In genomic region chr10:67977246-67977645, GRCh38 we compare ENCODE assay signal across 18 cellular contexts.
DNase-seq lines count a peak whose midpoint lies in the region; ATAC-seq, FAIRE-seq and TF ChIP-seq lines count a peak whose summit lies in the region.
"Had no signal": no experiment of that assay in that cellular context is flagged by ENCODE, and none has a peak within 500 bp of the region (broad histone marks: within the 10 kb centered on the region; RNA-seq: fewer than 3 reads in every experiment).

No MANE protein-coding gene starts in this region.

- H2AFZ ChIP-seq in HepG2 (ENCODE audit: low read length) (no peak overlapping the region), MM.1S (ENCODE audit: low read length) (no peak overlapping the region)

- no peak for FAIRE-seq in HepG2 (lab: Jason Lieb, UNC)

- no peaks in the 10 kb centered on the region for H3K9me3 ChIP-seq in left ventricle myocardium inferior (replicated peaks)
- no peaks in the 10 kb centered on the region for H3K9me3 ChIP-seq in Panc1 (ENCODE audit: control insufficient read depth, insufficient read depth, low read depth, low read length)
- H3K9me3 ChIP-seq in HepG2 (ENCODE audit: low read length), result no peaks in the 10 kb centered on the region
- no peaks in the 10 kb centered on the region for H3K9me3 ChIP-seq in MM.1S (replicated peaks; ENCODE audit: insufficient read depth, low read length)
- no peaks in the 10 kb centered on the region for H3K9me3 ChIP-seq in vagina

- TF ChIP-seq EP300 in HepG2 (IDR thresholded peaks at IDR 0.05; ENCODE audit: low read depth in 2 of 2, low read length in 2 of 2) (no peak), HepG2 (CRISPR knock-in tag; IDR thresholded peaks at IDR 0.05; ENCODE audit: borderline replicate concordance) (no peak)

- no peak for DNase-seq in left ventricle myocardium inferior
- DNase-seq in left ventricle myocardium superior, result no peak
- DNase-seq in Panc1 (ENCODE audit: low read depth, low spot score), result no peak
- DNase-seq in HepG2 (ENCODE audit: low spot score), result no peak
- no peak for DNase-seq in MM.1S
- DNase-seq in vagina (ENCODE audit: extremely low spot score in 2 of 2), result no peak
- DNase-seq: CD4-positive, alpha-beta memory T cell; DMS153; GF-D8; GOT3; Kasumi-1; NCI-H1105; NCI-H1694; NCI-H2227 treated with DMSO at 0.1 percent for 48 hours; NCI-H510A treated with DMSO at 0.1 percent for 48 hours; NCI-H774 had no signal

- in situ Hi-C loops in Panc1 (cut with HindIII; ENCODE audit: low pct_unique_long_range_greater_than_20kb, low sequenced_read_pairs), result no loop called here
- in situ Hi-C loops in HepG2 (cut with HindIII; ENCODE audit: extremely low pct_ligation_motif_present, low pct_unique_long_range_greater_than_20kb), result no loop called here

- intact Hi-C loops in left ventricle myocardium inferior (cut with micrococcal nuclease) (no loop called here), left ventricle myocardium superior (cut with micrococcal nuclease) (no loop called here), Panc1 (cut with micrococcal nuclease; ENCODE audit: unreplicated experiment) (no loop called here), HepG2 (cut with micrococcal nuclease; ENCODE audit: unreplicated experiment) (loop anchor here (5.0 kb wide), 1 partner anchor 180 kb away; no protein-coding TSS in a partner anchor), vagina (cut with DNase I) (no loop called here)

- H3K9me2 ChIP-seq in MM.1S (replicated peaks; ENCODE audit: insufficient read depth, low read length), result no peaks in the 10 kb centered on the region

- H3K27ac ChIP-seq in left ventricle myocardium inferior (replicated peaks), result peak overlapping the region; percentile 14
- no peak overlapping the region for H3K27ac ChIP-seq in Panc1 (ENCODE audit: low read length)
- H3K27ac ChIP-seq in HepG2 (ENCODE audit: extremely low read length, insufficient read depth, low read length), result no peak overlapping the region
- H3K27ac ChIP-seq in MM.1S (ENCODE audit: low read length), result no peak overlapping the region
- no peak overlapping the region for H3K27ac ChIP-seq in vagina
- H3K27ac ChIP-seq: BLaER1 had no signal

- H3K36me3 ChIP-seq in left ventricle myocardium inferior, result peaks cover 62% of the 10 kb centered on the region
- H3K36me3 ChIP-seq in Panc1 (ENCODE audit: control insufficient read depth, insufficient read depth, low read length), result peaks cover 26% of the 10 kb centered on the region
- peaks cover 3 to 17% of the 10 kb centered on the region in 2 experiments; a peak in 4 of 5 replicates for H3K36me3 ChIP-seq in HepG2 (replicated peaks in 1 of 2; ENCODE audit: control insufficient read depth in 1 of 2, insufficient read depth in 2 of 2, low read length in 2 of 2)
- no peaks in the 10 kb centered on the region for H3K36me3 ChIP-seq in MM.1S (replicated peaks; ENCODE audit: insufficient read depth, low read length)
- H3K36me3 ChIP-seq in vagina, result peaks cover 0 to 33% of the 10 kb centered on the region in 2 donors

- POLR2A ChIA-PET in Panc1 (lab: Charles Lee) (interaction anchor here (0.6 kb wide), 1 partner anchor 394 kb away, joined by 7 read pairs; no protein-coding TSS in a partner anchor), HepG2 (lab: Yijun Ruan, JAX) (no interaction called here)

- peak overlapping the region; percentile 33; the same call in 1 of the 2 replicates for H3K4me2 ChIP-seq in HepG2 (ENCODE audit: low read depth, low read length)
- no peak overlapping the region for H3K4me2 ChIP-seq in MM.1S (ENCODE audit: low read depth, low read length)
- H3K4me2 ChIP-seq: BLaER1 had no signal

- H3K79me2 ChIP-seq in HepG2 (ENCODE audit: insufficient read depth, low read length), result no peaks in the 10 kb centered on the region
- H3K79me2 ChIP-seq in MM.1S (ENCODE audit: low read length), result no peaks in the 10 kb centered on the region

- H3K4me3 ChIP-seq in left ventricle myocardium inferior, result no peak overlapping the region
- no peak overlapping the region for H3K4me3 ChIP-seq in Panc1 (ENCODE audit: low read depth in 2 of 2, low read length in 2 of 2)
- H3K4me3 ChIP-seq in HepG2 (replicated peaks in 1 of 3; ENCODE audit: insufficient read depth in 1 of 3, low read depth in 2 of 3, low read length in 3 of 3), result no peak overlapping the region
- H3K4me3 ChIP-seq in MM.1S (ENCODE audit: low read length), result no peak overlapping the region
- no peak overlapping the region for H3K4me3 ChIP-seq in vagina
- H3K4me3 ChIP-seq: BLaER1 had no signal

- H4K20me1 ChIP-seq in HepG2 (ENCODE audit: insufficient read depth, low read length) (no peaks in the 10 kb centered on the region), MM.1S (ENCODE audit: insufficient read depth, low read length) (no peaks in the 10 kb centered on the region)
- H4K20me1 ChIP-seq: BLaER1 had no signal

- no peaks in the 10 kb centered on the region; the same call in 1 of the 2 replicates for H3F3A ChIP-seq in MM.1S (ENCODE audit: insufficient read depth, low read length)

- H3K4me1 ChIP-seq in left ventricle myocardium inferior (peaks cover 27% of the 10 kb centered on the region), Panc1 (ENCODE audit: control insufficient read depth, insufficient read depth, low read length) (no peaks in the 10 kb centered on the region; the same call in 1 of the 2 replicates), HepG2 (ENCODE audit: insufficient read depth, low read length) (peaks cover 21% of the 10 kb centered on the region), MM.1S (ENCODE audit: low read length) (no peaks in the 10 kb centered on the region), vagina (no peaks in the 10 kb centered on the region)
- H3K4me1 ChIP-seq: BLaER1 had no signal

- H3K9ac ChIP-seq in HepG2 (ENCODE audit: insufficient read depth, low read depth, low read length) (no peak overlapping the region), MM.1S (ENCODE audit: low read length) (no peak overlapping the region)
- H3K9ac ChIP-seq: BLaER1 had no signal

- BruUV-seq in Panc1 (replicated peaks; lab: Mats Ljungman, UMichigan) (no TSS peak), HepG2 (replicated peaks; lab: Mats Ljungman, UMichigan) (no TSS peak)

- H3K27me3 ChIP-seq in left ventricle myocardium inferior (ENCODE audit: low read depth) (no peaks in the 10 kb centered on the region), Panc1 (ENCODE audit: control insufficient read depth, insufficient read depth, low read length) (no peaks in the 10 kb centered on the region), HepG2 (ENCODE audit: control insufficient read depth in 1 of 2, insufficient read depth in 2 of 2, low read length in 2 of 2) (no peaks in the 10 kb centered on the region), MM.1S (replicated peaks; ENCODE audit: insufficient read depth, low read length) (no peaks in the 10 kb centered on the region), vagina (no peaks in the 10 kb centered on the region)
- H3K27me3 ChIP-seq: BLaER1 had no signal

- TF ChIP-seq RAD21 in HepG2 (CRISPR knock-in tag; IDR thresholded peaks at IDR 0.05), result no peak

- TF ChIP-seq POLR2A in HepG2 (IDR thresholded peaks at IDR 0.05; ENCODE audit: insufficient read depth in 1 of 2, low read depth in 2 of 2, low read length in 2 of 2) (no peak), vagina (IDR thresholded peaks at IDR 0.05) (no peak)

- CTCF ChIA-PET in Panc1 (lab: Charles Lee), result no interaction called here
- CTCF ChIA-PET in HepG2 (lab: Yijun Ruan, JAX; ENCODE audit: low intra/inter-chr PET ratio, low total read pairs), result no interaction called here

- no peak for TF ChIP-seq CTCF in left ventricle myocardium inferior (IDR thresholded peaks at IDR 0.05; ENCODE audit: borderline replicate concordance)
- TF ChIP-seq CTCF in Panc1 (IDR thresholded peaks at IDR 0.05), result no peak
- TF ChIP-seq CTCF in HepG2 (CRISPR knock-in tag; IDR thresholded peaks at IDR 0.05), result no peak
- no peak for TF ChIP-seq CTCF in MM.1S (IDR thresholded peaks at IDR 0.05; ENCODE audit: low read length)
- TF ChIP-seq CTCF in vagina (IDR thresholded peaks at IDR 0.05), result no peak

- ATAC-seq in left ventricle myocardium superior, result no peak
- peak; percentile 9; the same call in 1 of the 2 replicates for ATAC-seq in Panc1
- ATAC-seq in HepG2, result peak; percentile 68
- ATAC-seq in GM18502 (IDR thresholded peaks at IDR 0.05; ENCODE audit: poor library complexity, unreplicated experiment), result no peak

- 81% methylated on average over 2 of the region's 2 CpGs for WGBS in HepG2 (ENCODE audit: low lambda C conversion rate)

TF ChIP-seq in HepG2, 621 proteins besides CTCF, POLR2A, EP300 and RAD21:
- TF ChIP-seq CBX1 (IDR thresholded peaks at IDR 0.05; ENCODE audit: low read depth) (no peak), CENPT (CRISPR knock-in tag; IDR thresholded peaks at IDR 0.05; ENCODE audit: low read depth) (no peak), NR2F2 (IDR thresholded peaks at IDR 0.05; ENCODE audit: borderline replicate concordance, low read depth) (no peak), NFE2 (CRISPR knock-in tag; IDR thresholded peaks at IDR 0.05) (no peak), ETS1 (CRISPR knock-in tag; IDR thresholded peaks at IDR 0.05) (no peak), PRMT3 (CRISPR knock-in tag; IDR thresholded peaks at IDR 0.05; ENCODE audit: borderline replicate concordance, low read depth) (no peak)

Comparison
In these comparisons a context has a peak if more than half of its experiments do, and no peak if none do; other contexts are left out.
1. ATAC-seq: peak in Panc1 (single experiment) and HepG2 (single experiment); none in left ventricle myocardium superior (single experiment) and GM18502 (single experiment).